In genomic region chr5:148903587-148903986, GRCh38 we compare ENCODE assay signal across 17 cellular contexts.
"Had no signal": no experiment of that assay in that cellular context is flagged by ENCODE, and none has a peak within 500 bp of the region (broad histone marks: within the 10 kb centered on the region; RNA-seq: fewer than 3 reads in every experiment).

No MANE protein-coding gene starts in this region.

- H3K9me3 Mint-ChIP-seq: central memory CD8-positive, alpha-beta T cell; naive thymus-derived CD8-positive, alpha-beta T cell had no signal

- H3K27me3 ChIP-seq: dorsolateral prefrontal cortex, gastrocnemius medialis, heart right ventricle, neutrophil, right atrium auricular region, sigmoid colon, transverse colon had no signal

- H3K9me3 ChIP-seq: gastrocnemius medialis, heart right ventricle, left ventricle myocardium inferior, neutrophil, right atrium auricular region, sigmoid colon, transverse colon had no signal

- H3K27me3 Mint-ChIP-seq: central memory CD8-positive, alpha-beta T cell; naive thymus-derived CD8-positive, alpha-beta T cell had no signal

- DNase-seq: cortex of kidney; effector CD8-positive, alpha-beta T cell; immature natural killer cell; naive thymus-derived CD8-positive, alpha-beta T cell; stimulated activated CD4-positive, alpha-beta T cell treated with anti-CD3 and anti-CD28 coated beads, Interleukin-12 subunit alpha, Interleukin-12 subunit beta, amount 100 ng/mL, for 4 hours; stimulated activated naive CD4-positive, alpha-beta T cell; transverse colon had no signal

- H3K27ac ChIP-seq: neutrophil had no signal

- H3K36me3 ChIP-seq: gastrocnemius medialis, heart right ventricle, left ventricle myocardium inferior, neutrophil, right atrium auricular region, sigmoid colon, transverse colon had no signal

- H3K4me3 ChIP-seq: dorsolateral prefrontal cortex, gastrocnemius medialis, heart right ventricle, left ventricle myocardium inferior, right atrium auricular region, sigmoid colon, skin epidermis, transverse colon had no signal

- H3K4me3 Mint-ChIP-seq: central memory CD8-positive, alpha-beta T cell; immature natural killer cell; naive thymus-derived CD8-positive, alpha-beta T cell had no signal

- H3K36me3 Mint-ChIP-seq: naive thymus-derived CD8-positive, alpha-beta T cell had no signal

- ATAC-seq: esophagus mucosa; naive thymus-derived CD8-positive, alpha-beta T cell had no signal
